17 cellular contexts compared by ENCODE assay signal in the genomic region with DNA sequence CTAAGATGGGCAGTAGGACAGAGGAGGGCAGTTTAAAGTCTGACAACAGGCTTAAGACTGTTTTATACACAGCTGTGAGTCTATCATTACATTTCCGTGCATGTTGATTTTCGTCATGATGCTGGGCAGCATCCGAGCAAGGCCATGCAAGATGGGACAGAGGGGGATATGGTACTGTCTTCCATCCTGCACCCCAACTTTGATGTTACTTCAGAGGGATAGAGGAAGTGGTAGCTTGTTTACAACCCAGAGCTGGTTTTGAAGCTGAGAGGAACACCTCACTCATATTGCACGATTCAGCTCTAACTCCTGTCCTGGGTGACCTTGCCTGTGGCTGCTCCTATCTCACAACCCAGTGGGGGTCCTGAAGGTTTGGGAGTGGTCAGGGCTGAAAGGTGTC. TPM values are rescaled to one million over a fixed set of nuclear protein-coding genes. Genes with fewer than 3 reads are reported as not detected.
DNase-seq lines count a peak whose midpoint lies in the region; ATAC-seq, FAIRE-seq and TF ChIP-seq lines count a peak whose summit lies in the region.
"Had no signal": no experiment of that assay in that cellular context is flagged by ENCODE, and none has a peak within 500 bp of the region (broad histone marks: within the 10 kb centered on the region; RNA-seq: fewer than 3 reads in every experiment).

No MANE protein-coding gene starts in this region.

- POLR2A ChIA-PET in activated CD4-positive, alpha-beta memory T cell treated with anti-CD3 and anti-CD28 coated beads, Interleukin-2, amount 10 ng/mL, durations not matched to agents 7 days and 5 days (lab: Charles Lee) = interaction anchor here (0.9 to 5.7 kb wide), 10 partner anchors 14 to 157 kb away, joined by 3 to 187 read pairs (median 6); a partner anchor contains a TSS

- H3K27ac Mint-ChIP-seq in activated CD4-positive, alpha-beta memory T cell treated with anti-CD3 and anti-CD28 coated beads, Interleukin-2, amount 10 ng/mL, durations not matched to agents 7 days and 5 days = peak overlapping the region; percentile 90
- H3K27ac Mint-ChIP-seq in chondrocyte (ENCODE audit: unreplicated experiment) = no peak overlapping the region

- peaks cover 79% of the 10 kb centered on the region for H3K4me1 Mint-ChIP-seq in activated CD4-positive, alpha-beta memory T cell treated with anti-CD3 and anti-CD28 coated beads, Interleukin-2, amount 10 ng/mL, durations not matched to agents 7 days and 5 days
- peaks cover 25% of the 10 kb centered on the region for H3K4me1 Mint-ChIP-seq in chondrocyte (ENCODE audit: low read depth)

- TF ChIP-seq CTCF in left lung (IDR thresholded peaks at IDR 0.05) (no peak), chondrocyte (IDR thresholded peaks at IDR 0.05) (no peak)

- DNase-seq in GM12892 (ENCODE audit: insufficient read length) = no peak
- DNase-seq in activated CD4-positive, alpha-beta memory T cell treated with anti-CD3 and anti-CD28 coated beads, Interleukin-2, amount 10 ng/mL, durations not matched to agents 7 days and 5 days = peak; percentile 29
- DNase-seq in left lung = no peak
- no peak for DNase-seq in amniotic stem cell (lab: John Stamatoyannopoulos, UW)
- DNase-seq in hippocampal formation (lab: John Stamatoyannopoulos, UW) = no peak
- DNase-seq in chondrocyte (ENCODE audit: low spot score) = no peak
- DNase-seq: body of pancreas; gastrocnemius medialis; IMR-90; NCI-H1436; NCI-H510A; stimulated activated CD8-positive, alpha-beta memory T cell treated with anti-CD3 and anti-CD28 coated beads, Interleukin-4, amount 100 ng/mL, for 48 hours had no signal

- H3K36me3 Mint-ChIP-seq in activated CD4-positive, alpha-beta memory T cell treated with anti-CD3 and anti-CD28 coated beads, Interleukin-2, amount 10 ng/mL, durations not matched to agents 7 days and 5 days (ENCODE audit: low read depth) = peaks cover 45% of the 10 kb centered on the region
- H3K36me3 Mint-ChIP-seq in chondrocyte (ENCODE audit: low read depth) = peaks cover 3% of the 10 kb centered on the region

- peak overlapping the region in 4 of 11 experiments; percentile 6 to 52 (median 32); a peak in 7 of 22 replicates for H3K27ac ChIP-seq in BLaER1 treated with 17β-estradiol and CSF1 and Interleukin-3, amounts not matched to agents 10 nM and 100 nM
- H3K27ac ChIP-seq in left lung = peak overlapping the region; percentile 4 to 94
- H3K27ac ChIP-seq: gastrocnemius medialis had no signal

- peaks cover 0 to 8% (median 0%) of the 10 kb centered on the region in 11 experiments; a peak in 4 of 22 replicates for H3K9me3 ChIP-seq in BLaER1 treated with 17β-estradiol and CSF1 and Interleukin-3, amounts not matched to agents 10 nM and 100 nM (replicated peaks in 1 of 11)
- no peaks in the 10 kb centered on the region for H3K9me3 ChIP-seq in left lung
- H3K9me3 ChIP-seq: body of pancreas, gastrocnemius medialis had no signal

- H3K9me3 Mint-ChIP-seq in activated CD4-positive, alpha-beta memory T cell treated with anti-CD3 and anti-CD28 coated beads, Interleukin-2, amount 10 ng/mL, durations not matched to agents 7 days and 5 days = no peaks in the 10 kb centered on the region
- H3K9me3 Mint-ChIP-seq in chondrocyte (ENCODE audit: low read depth) = peaks cover 2% of the 10 kb centered on the region

- ATAC-seq in left lung = no peak
- no peak for ATAC-seq in HG03469 (IDR thresholded peaks at IDR 0.05; ENCODE audit: unreplicated experiment)
- ATAC-seq: body of pancreas, gastrocnemius medialis, Panc1 had no signal

- peaks cover 35 to 44% (median 37%) of the 10 kb centered on the region in 11 experiments for H3K27me3 ChIP-seq in BLaER1 treated with 17β-estradiol and CSF1 and Interleukin-3, amounts not matched to agents 10 nM and 100 nM
- peaks cover 0 to 14% of the 10 kb centered on the region in 2 donors for H3K27me3 ChIP-seq in left lung
- H3K27me3 ChIP-seq: body of pancreas had no signal

- peaks cover 50 to 91% (median 74%) of the 10 kb centered on the region in 10 experiments for H3K4me1 ChIP-seq in BLaER1 treated with 17β-estradiol and CSF1 and Interleukin-3, amounts not matched to agents 10 nM and 100 nM
- peaks cover 0 to 82% of the 10 kb centered on the region in 2 donors for H3K4me1 ChIP-seq in left lung

- peak overlapping the region; percentile 51 for H3K4me3 Mint-ChIP-seq in activated CD4-positive, alpha-beta memory T cell treated with anti-CD3 and anti-CD28 coated beads, Interleukin-2, amount 10 ng/mL, durations not matched to agents 7 days and 5 days
- H3K4me3 Mint-ChIP-seq in chondrocyte (ENCODE audit: unreplicated experiment) = no peak overlapping the region

- no peak for TF ChIP-seq POLR2A in GM12892 (IDR thresholded peaks at IDR 0.05; ENCODE audit: low read depth, low read length)

- no peaks in the 10 kb centered on the region for H4K20me1 ChIP-seq in BLaER1 treated with 17β-estradiol and CSF1 and Interleukin-3, amounts not matched to agents 10 nM and 100 nM

- CTCF ChIA-PET in activated CD4-positive, alpha-beta memory T cell treated with anti-CD3 and anti-CD28 coated beads, Interleukin-2, amount 10 ng/mL, durations not matched to agents 7 days and 5 days (lab: Charles Lee) = interaction anchor here (0.8 to 4.6 kb wide), 4 partner anchors 15 to 142 kb away, joined by 4 to 91 read pairs (median 5); no protein-coding TSS in a partner anchor

- FAIRE-seq in GM12892 (lab: Jason Lieb, UNC) = peak; percentile 100
- FAIRE-seq: endometrium, islet of Langerhans had no signal

- H3K4me3 ChIP-seq in BLaER1 treated with 17β-estradiol and CSF1 and Interleukin-3, amounts not matched to agents 10 nM and 100 nM = no peak overlapping the region
- no peak overlapping the region for H3K4me3 ChIP-seq in left lung
- H3K4me3 ChIP-seq: body of pancreas, gastrocnemius medialis had no signal

- H3K36me3 ChIP-seq in BLaER1 treated with 17β-estradiol and CSF1 and Interleukin-3, amounts not matched to agents 10 nM and 100 nM = no peaks in the 10 kb centered on the region
- no peaks in the 10 kb centered on the region for H3K36me3 ChIP-seq in left lung
- H3K36me3 ChIP-seq: gastrocnemius medialis had no signal

- no peak overlapping the region for H3K9ac ChIP-seq in BLaER1 treated with 17β-estradiol and CSF1 and Interleukin-3, amounts not matched to agents 10 nM and 100 nM

- H3K27me3 Mint-ChIP-seq in activated CD4-positive, alpha-beta memory T cell treated with anti-CD3 and anti-CD28 coated beads, Interleukin-2, amount 10 ng/mL, durations not matched to agents 7 days and 5 days = no peaks in the 10 kb centered on the region
- peaks cover 43% of the 10 kb centered on the region for H3K27me3 Mint-ChIP-seq in chondrocyte (ENCODE audit: low read depth)

- H3K4me2 ChIP-seq in BLaER1 treated with 17β-estradiol and CSF1 and Interleukin-3, amounts not matched to agents 10 nM and 100 nM = peak overlapping the region in 9 of 11 experiments; percentile 30 to 100 (median 53); a peak in 17 of 22 replicates

- intact Hi-C loops in left lung (cut with DNase I) = no loop called here

RNA-seq across cellular contexts. Expression of a gene that starts 3.0 kb away (rescaled TPM):
- 61.4 TPM for polyA plus RNA-seq in GM12892 (2012; ENCODE audit: missing spikeins)
- total RNA-seq in activated CD4-positive, alpha-beta memory T cell treated with anti-CD3 and anti-CD28 coated beads, Interleukin-2, amount 10 ng/mL, durations not matched to agents 7 days and 5 days = 100 to 1,000 TPM; 115 to 116 TPM
- total RNA-seq in left lung (100 to 1,000 TPM in 1 of 2 donors, 10 to 100 TPM in 1; 44.9 to 114 TPM), chondrocyte (0.85 to 0.92 TPM (median 0.87 TPM) in 3 replicates)

Comparison
In these comparisons a context has a peak if more than half of its experiments do, and no peak if none do; other contexts are left out.
1. RNA of a gene that starts 3.0 kb away (total RNA-seq): 115 to 116 TPM in activated CD4-positive, alpha-beta memory T cell treated with anti-CD3 and anti-CD28 coated beads, Interleukin-2, amount 10 ng/mL, durations not matched to agents 7 days and 5 days and 44.9 to 114 TPM in left lung; 0.85 to 0.92 TPM in chondrocyte; every median in the first group is over 10 times any median in the second.